ENCODE assay signal across 9 cellular contexts in the genomic region with DNA sequence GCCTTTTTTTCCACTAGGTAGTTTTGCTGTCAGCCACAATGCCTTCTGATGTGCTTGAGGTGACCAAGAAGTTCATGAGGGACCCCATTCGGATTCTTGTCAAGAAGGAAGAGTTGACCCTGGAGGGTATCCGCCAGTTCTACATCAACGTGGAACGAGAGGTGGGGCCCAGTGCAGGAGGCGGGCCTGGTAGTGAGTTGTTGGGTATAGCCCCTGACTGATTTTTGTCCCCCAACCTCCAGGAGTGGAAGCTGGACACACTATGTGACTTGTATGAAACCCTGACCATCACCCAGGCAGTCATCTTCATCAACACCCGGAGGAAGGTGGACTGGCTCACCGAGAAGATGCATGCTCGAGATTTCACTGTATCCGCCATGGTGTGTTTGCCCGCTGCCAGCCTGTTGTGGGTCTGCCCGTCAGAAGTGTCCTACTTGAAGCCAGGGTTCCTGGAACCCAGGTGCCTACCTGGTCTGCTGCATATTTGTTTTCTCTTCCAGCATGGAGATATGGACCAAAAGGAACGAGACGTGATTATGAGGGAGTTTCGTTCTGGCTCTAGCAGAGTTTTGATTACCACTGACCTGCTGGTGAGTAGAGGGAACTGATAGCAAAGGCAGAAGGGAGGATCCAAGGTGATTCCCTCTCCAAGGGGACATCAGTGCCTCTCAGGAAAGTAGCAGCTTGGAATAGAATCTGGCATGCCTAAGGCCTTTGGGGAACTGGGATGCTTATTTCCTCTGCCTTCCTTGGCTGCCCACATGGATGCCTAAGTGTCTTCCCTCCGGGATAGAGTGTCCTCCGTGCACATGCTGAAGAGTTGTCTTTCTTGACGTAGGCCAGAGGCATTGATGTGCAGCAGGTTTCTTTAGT. TPM values are rescaled to one million over a fixed set of nuclear protein-coding genes. Genes with fewer than 3 reads are reported as not detected.
DNase-seq lines count a peak whose midpoint lies in the region; ATAC-seq and TF ChIP-seq lines count a peak whose summit lies in the region.
"Had no signal": no experiment of that assay in that cellular context is flagged by ENCODE, and none has a peak within 500 bp of the region (broad histone marks: within the 10 kb centered on the region; RNA-seq: fewer than 3 reads in every experiment).

No MANE protein-coding gene starts in this region.

- peak overlapping the region; percentile 100 for H3K27ac Mint-ChIP-seq in activated T-cell treated with anti-CD3 and anti-CD28 coated beads, Interleukin-2, amount 50 U/mL, for 24 hours
- peak overlapping the region; percentile 31 for H3K27ac Mint-ChIP-seq in activated T-helper 1 cell treated with anti-CD3 and anti-CD28 coated beads, Interleukin-12 subunit alpha, Interleukin-12 subunit beta, Interleukin-2, Interleukin-4 antibody, amounts not matched to agents 30 ng/mL and 10 ng/mL and 1 ng/mL, durations not matched to agents 14 hours and 24 hours and 36 hours
- peak overlapping the region; percentile 100 for H3K27ac Mint-ChIP-seq in type B pancreatic cell

- peaks cover 33 to 86% of the 10 kb centered on the region in 2 donors for H3K4me1 ChIP-seq in left lung

- intact Hi-C loops in activated T-helper 1 cell treated with anti-CD3 and anti-CD28 coated beads, Interleukin-12 subunit alpha, Interleukin-12 subunit beta, Interleukin-2, Interleukin-4 antibody, amounts not matched to agents 30 ng/mL and 10 ng/mL and 1 ng/mL, durations not matched to agents 14 hours and 24 hours and 36 hours (cut with micrococcal nuclease) = loop anchor here (2.0 kb wide), 1 partner anchor 17 kb away; the partner anchor contains the start of gene SENP3
- intact Hi-C loops in left lung (cut with DNase I) = no loop called here

- H3K36me3 Mint-ChIP-seq in activated T-cell treated with anti-CD3 and anti-CD28 coated beads, Interleukin-2, amount 50 U/mL, for 24 hours (ENCODE audit: low read depth) = peaks cover 94% of the 10 kb centered on the region
- H3K36me3 Mint-ChIP-seq in activated T-helper 1 cell treated with anti-CD3 and anti-CD28 coated beads, Interleukin-12 subunit alpha, Interleukin-12 subunit beta, Interleukin-2, Interleukin-4 antibody, amounts not matched to agents 30 ng/mL and 10 ng/mL and 1 ng/mL, durations not matched to agents 14 hours and 24 hours and 36 hours (ENCODE audit: low read depth) = peaks cover 76% of the 10 kb centered on the region
- peaks cover 53% of the 10 kb centered on the region for H3K36me3 Mint-ChIP-seq in type B pancreatic cell

- H3K4me3 ChIP-seq in left lung = peak overlapping the region in 1 of 2 donors; percentile 100

- no peak for DNase-seq in activated T-cell treated with anti-CD3 and anti-CD28 coated beads, Interleukin-2, amount 50 U/mL, for 24 hours
- no peak for DNase-seq in activated T-cell treated with anti-CD3 and anti-CD28 coated beads for 4 hours
- no peak for DNase-seq in activated T-helper 1 cell treated with anti-CD3 and anti-CD28 coated beads, Interleukin-12 subunit alpha, Interleukin-12 subunit beta, Interleukin-2, Interleukin-4 antibody, amounts not matched to agents 30 ng/mL and 10 ng/mL and 1 ng/mL, durations not matched to agents 14 hours and 24 hours and 36 hours (ENCODE audit: low spot score)
- no peak for DNase-seq in left lung
- DNase-seq in type B pancreatic cell (ENCODE audit: extremely low spot score, unreplicated experiment) = no peak
- DNase-seq in cortex of kidney (lab: John Stamatoyannopoulos, UW) = no peak
- no peak for DNase-seq in occipital lobe (lab: John Stamatoyannopoulos, UW)
- DNase-seq: WERI-Rb-1 had no signal

- no peaks in the 10 kb centered on the region for H3K27me3 Mint-ChIP-seq in activated T-cell treated with anti-CD3 and anti-CD28 coated beads, Interleukin-2, amount 50 U/mL, for 24 hours
- peaks cover 2% of the 10 kb centered on the region for H3K27me3 Mint-ChIP-seq in activated T-helper 1 cell treated with anti-CD3 and anti-CD28 coated beads, Interleukin-12 subunit alpha, Interleukin-12 subunit beta, Interleukin-2, Interleukin-4 antibody, amounts not matched to agents 30 ng/mL and 10 ng/mL and 1 ng/mL, durations not matched to agents 14 hours and 24 hours and 36 hours (ENCODE audit: insufficient read depth)
- H3K27me3 Mint-ChIP-seq in type B pancreatic cell = peaks cover 5% of the 10 kb centered on the region

- peaks cover 0 to 73% of the 10 kb centered on the region in 2 donors for H3K36me3 ChIP-seq in left lung

- no peaks in the 10 kb centered on the region for H3K9me3 Mint-ChIP-seq in activated T-cell treated with anti-CD3 and anti-CD28 coated beads, Interleukin-2, amount 50 U/mL, for 24 hours
- H3K9me3 Mint-ChIP-seq in activated T-helper 1 cell treated with anti-CD3 and anti-CD28 coated beads, Interleukin-12 subunit alpha, Interleukin-12 subunit beta, Interleukin-2, Interleukin-4 antibody, amounts not matched to agents 30 ng/mL and 10 ng/mL and 1 ng/mL, durations not matched to agents 14 hours and 24 hours and 36 hours = no peaks in the 10 kb centered on the region
- no peaks in the 10 kb centered on the region for H3K9me3 Mint-ChIP-seq in type B pancreatic cell

- no peak for TF ChIP-seq CTCF in left lung (IDR thresholded peaks at IDR 0.05)
- peak; percentile 29 for TF ChIP-seq CTCF in type B pancreatic cell (conservative IDR thresholded peaks at IDR 0.05)

- H3K27ac ChIP-seq in left lung = peak overlapping the region; percentile 84 to 98
- H3K27ac ChIP-seq: WERI-Rb-1 had no signal

- peaks cover 83% of the 10 kb centered on the region for H3K4me1 Mint-ChIP-seq in activated T-cell treated with anti-CD3 and anti-CD28 coated beads, Interleukin-2, amount 50 U/mL, for 24 hours (ENCODE audit: low read depth)
- H3K4me1 Mint-ChIP-seq in activated T-helper 1 cell treated with anti-CD3 and anti-CD28 coated beads, Interleukin-12 subunit alpha, Interleukin-12 subunit beta, Interleukin-2, Interleukin-4 antibody, amounts not matched to agents 30 ng/mL and 10 ng/mL and 1 ng/mL, durations not matched to agents 14 hours and 24 hours and 36 hours (ENCODE audit: low read depth) = peaks cover 79% of the 10 kb centered on the region
- peaks cover 59% of the 10 kb centered on the region for H3K4me1 Mint-ChIP-seq in type B pancreatic cell (ENCODE audit: unreplicated experiment)

- no peak for ATAC-seq in left lung
- no peak for ATAC-seq in HG03095 (IDR thresholded peaks at IDR 0.05; ENCODE audit: unreplicated experiment)

- H3K27me3 ChIP-seq in left lung = no peaks in the 10 kb centered on the region

- H3K4me3 Mint-ChIP-seq in activated T-cell treated with anti-CD3 and anti-CD28 coated beads, Interleukin-2, amount 50 U/mL, for 24 hours = peak overlapping the region; percentile 90
- H3K4me3 Mint-ChIP-seq in activated T-helper 1 cell treated with anti-CD3 and anti-CD28 coated beads, Interleukin-12 subunit alpha, Interleukin-12 subunit beta, Interleukin-2, Interleukin-4 antibody, amounts not matched to agents 30 ng/mL and 10 ng/mL and 1 ng/mL, durations not matched to agents 14 hours and 24 hours and 36 hours = peak overlapping the region; percentile 94
- H3K4me3 Mint-ChIP-seq in type B pancreatic cell = peak overlapping the region; percentile 57

- H3K9me3 ChIP-seq in left lung = no peaks in the 10 kb centered on the region

RNA-seq across cellular contexts. Expression of gene CD68, which starts 1.9 kb away (rescaled TPM):
- 2.4 and 3.3 TPM in 2 replicates for total RNA-seq in activated T-helper 1 cell treated with anti-CD3 and anti-CD28 coated beads, Interleukin-12 subunit alpha, Interleukin-12 subunit beta, Interleukin-2, Interleukin-4 antibody, amounts not matched to agents 30 ng/mL and 10 ng/mL and 1 ng/mL, durations not matched to agents 14 hours and 24 hours and 36 hours
- total RNA-seq in left lung (100 to 1,000 TPM; 305 to 427 TPM), type B pancreatic cell (ENCODE audit: low replicate concordance) (5.0 and 5.8 TPM in 2 replicates), occipital lobe (0.62 TPM)

RNA-seq across cellular contexts. Expression of gene MPDU1, which starts 6.1 kb away (rescaled TPM):
- total RNA-seq in activated T-helper 1 cell treated with anti-CD3 and anti-CD28 coated beads, Interleukin-12 subunit alpha, Interleukin-12 subunit beta, Interleukin-2, Interleukin-4 antibody, amounts not matched to agents 30 ng/mL and 10 ng/mL and 1 ng/mL, durations not matched to agents 14 hours and 24 hours and 36 hours = 108 and 111 TPM in 2 replicates
- total RNA-seq in left lung (10 to 100 TPM; 81.4 to 87.5 TPM), type B pancreatic cell (ENCODE audit: low replicate concordance) (61.8 and 67.6 TPM in 2 replicates), occipital lobe (34.8 TPM)

RNA-seq across cellular contexts. Expression of gene SOX15, which starts 12.3 kb away (rescaled TPM):
- total RNA-seq in activated T-helper 1 cell treated with anti-CD3 and anti-CD28 coated beads, Interleukin-12 subunit alpha, Interleukin-12 subunit beta, Interleukin-2, Interleukin-4 antibody, amounts not matched to agents 30 ng/mL and 10 ng/mL and 1 ng/mL, durations not matched to agents 14 hours and 24 hours and 36 hours = 0.20 and 0.78 TPM in 2 replicates
- total RNA-seq in left lung = under 1 TPM in 1 of 2 donors, not detected in 1; 0.31 TPM
- total RNA-seq in type B pancreatic cell (ENCODE audit: low replicate concordance) = 0.77 and 4.0 TPM in 2 replicates
- 0.47 TPM for total RNA-seq in occipital lobe

RNA-seq across cellular contexts. Expression of gene SENP3, which starts 15.8 kb away (rescaled TPM):
- total RNA-seq in activated T-helper 1 cell treated with anti-CD3 and anti-CD28 coated beads, Interleukin-12 subunit alpha, Interleukin-12 subunit beta, Interleukin-2, Interleukin-4 antibody, amounts not matched to agents 30 ng/mL and 10 ng/mL and 1 ng/mL, durations not matched to agents 14 hours and 24 hours and 36 hours = 102 and 104 TPM in 2 replicates
- total RNA-seq in left lung = 10 to 100 TPM; 43.5 to 48.6 TPM
- 50.2 and 52.7 TPM in 2 replicates for total RNA-seq in type B pancreatic cell (ENCODE audit: low replicate concordance)
- 84.8 TPM for total RNA-seq in occipital lobe

RNA-seq across cellular contexts. Expression of gene TNFSF13, which starts 19.0 kb away (rescaled TPM):
- total RNA-seq in activated T-helper 1 cell treated with anti-CD3 and anti-CD28 coated beads, Interleukin-12 subunit alpha, Interleukin-12 subunit beta, Interleukin-2, Interleukin-4 antibody, amounts not matched to agents 30 ng/mL and 10 ng/mL and 1 ng/mL, durations not matched to agents 14 hours and 24 hours and 36 hours = 2.2 and 3.3 TPM in 2 replicates
- total RNA-seq in left lung = 10 to 100 TPM; 79.2 to 87.4 TPM
- total RNA-seq in type B pancreatic cell (ENCODE audit: low replicate concordance) = 2.4 and 3.5 TPM in 2 replicates
- total RNA-seq in occipital lobe = 0.31 TPM

Comparison
In these comparisons a context has a peak if more than half of its experiments do, and no peak if none do; other contexts are left out.
1. H3K27ac Mint-ChIP-seq: peak in every context shown above with its lines; median percentile 100 in activated T-cell treated with anti-CD3 and anti-CD28 coated beads, Interleukin-2, amount 50 U/mL, for 24 hours; 100 in type B pancreatic cell; 31 in activated T-helper 1 cell treated with anti-CD3 and anti-CD28 coated beads, Interleukin-12 subunit alpha, Interleukin-12 subunit beta, Interleukin-2, Interleukin-4 antibody, amounts not matched to agents 30 ng/mL and 10 ng/mL and 1 ng/mL, durations not matched to agents 14 hours and 24 hours and 36 hours.
2. RNA of gene CD68, which starts 1.9 kb away (total RNA-seq): 305 to 427 TPM in left lung; 5.0 to 5.8 TPM in type B pancreatic cell, 2.4 to 3.3 TPM in activated T-helper 1 cell treated with anti-CD3 and anti-CD28 coated beads, Interleukin-12 subunit alpha, Interleukin-12 subunit beta, Interleukin-2, Interleukin-4 antibody, amounts not matched to agents 30 ng/mL and 10 ng/mL and 1 ng/mL, durations not matched to agents 14 hours and 24 hours and 36 hours and 0.62 TPM in occipital lobe (single experiment); every median in the first group is over 10 times any median in the second.
3. Peak in every context shown above with its lines, with median percentiles within 50 percentile points of each other: H3K4me3 Mint-ChIP-seq.